ENCODE assay signal across 10 cellular contexts in the genomic region with DNA sequence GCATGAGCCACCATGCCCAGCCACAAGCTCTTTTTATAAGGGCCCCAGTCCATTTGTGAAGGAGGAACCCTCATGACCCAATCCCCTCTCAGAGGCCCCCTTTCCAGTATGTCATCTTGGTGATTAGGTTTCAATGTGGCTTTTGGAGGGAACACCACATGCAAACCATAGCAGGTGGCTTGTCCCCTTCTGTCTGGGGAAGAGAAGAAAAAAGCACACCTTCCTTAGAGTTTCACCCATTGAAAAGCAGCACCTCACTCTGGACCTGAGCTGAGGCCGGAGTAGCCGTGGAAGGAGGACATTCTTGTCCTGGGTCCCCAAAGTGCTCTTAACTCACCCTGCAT. TPM values are rescaled to one million over a fixed set of nuclear protein-coding genes. Genes with fewer than 3 reads are reported as not detected.
DNase-seq lines count a peak whose midpoint lies in the region; ATAC-seq and TF ChIP-seq lines count a peak whose summit lies in the region.
"Had no signal": no experiment of that assay in that cellular context is flagged by ENCODE, and none has a peak within 500 bp of the region (broad histone marks: within the 10 kb centered on the region; RNA-seq: fewer than 3 reads in every experiment).

No MANE protein-coding gene starts in this region.

- peaks cover 24% of the 10 kb centered on the region for H3K36me3 Mint-ChIP-seq in activated T-cell treated with anti-CD3 and anti-CD28 coated beads, Interleukin-2, amount 50 U/mL, for 24 hours (ENCODE audit: low read depth)
- H3K36me3 Mint-ChIP-seq in glutamatergic neuron (ENCODE audit: unreplicated experiment), result peaks cover 5% of the 10 kb centered on the region

- H3K27me3 Mint-ChIP-seq in activated T-cell treated with anti-CD3 and anti-CD28 coated beads, Interleukin-2, amount 50 U/mL, for 24 hours, result no peaks in the 10 kb centered on the region
- peaks cover 9% of the 10 kb centered on the region for H3K27me3 Mint-ChIP-seq in glutamatergic neuron (ENCODE audit: unreplicated experiment)
- H3K27me3 Mint-ChIP-seq: activated naive CD8-positive, alpha-beta T cell had no signal

- no peak overlapping the region for H3K9ac ChIP-seq in subcutaneous abdominal adipose tissue (ENCODE audit: low read length in 5 of 5)

- peaks cover 3 to 46% (median 36%) of the 10 kb centered on the region in 5 donors for H3K4me1 ChIP-seq in subcutaneous abdominal adipose tissue (ENCODE audit: control insufficient read depth in 5 of 5, insufficient read depth in 5 of 5, low read length in 5 of 5)
- H3K4me1 ChIP-seq in prostate gland (replicated peaks), result no peaks in the 10 kb centered on the region

- H3K27ac ChIP-seq in subcutaneous abdominal adipose tissue (ENCODE audit: low read depth, low read length), result peak overlapping the region; percentile 65
- H3K27ac ChIP-seq in prostate gland, result peak overlapping the region in 1 of 2 donors; percentile 7

- ATAC-seq in SK-N-SH treated with all-trans-retinoic acid at 6 μM for 48 hours, result no peak
- ATAC-seq in GM18861 (IDR thresholded peaks at IDR 0.05; ENCODE audit: unreplicated experiment), result no peak

- WGBS in prostate gland, result 93% methylated on average over 2 of the region's 2 CpGs

- no peak for TF ChIP-seq CTCF in glutamatergic neuron (IDR thresholded peaks at IDR 0.05; ENCODE audit: partially characterized antibody, unreplicated experiment)
- no peak for TF ChIP-seq CTCF in prostate gland (IDR thresholded peaks at IDR 0.05)

- TF ChIP-seq POLR2A in prostate gland (IDR thresholded peaks at IDR 0.05), result no peak

- intact Hi-C loops in prostate gland (cut with DNase I), result no loop called here

- peak overlapping the region; percentile 71 for H3K27ac Mint-ChIP-seq in activated T-cell treated with anti-CD3 and anti-CD28 coated beads, Interleukin-2, amount 50 U/mL, for 24 hours
- no peak overlapping the region for H3K27ac Mint-ChIP-seq in glutamatergic neuron (ENCODE audit: unreplicated experiment)
- H3K27ac Mint-ChIP-seq: activated naive CD8-positive, alpha-beta T cell had no signal

- H3K27me3 ChIP-seq in subcutaneous abdominal adipose tissue (ENCODE audit: control insufficient read depth in 5 of 5, insufficient read depth in 4 of 5, low read length in 5 of 5), result no peaks in the 10 kb centered on the region
- no peaks in the 10 kb centered on the region for H3K27me3 ChIP-seq in prostate gland (replicated peaks; ENCODE audit: insufficient read depth)
- H3K27me3 ChIP-seq: tibial nerve had no signal

- H3K9me3 Mint-ChIP-seq in activated T-cell treated with anti-CD3 and anti-CD28 coated beads, Interleukin-2, amount 50 U/mL, for 24 hours, result no peaks in the 10 kb centered on the region
- peaks cover 9% of the 10 kb centered on the region for H3K9me3 Mint-ChIP-seq in glutamatergic neuron (ENCODE audit: unreplicated experiment)

- H3K4me3 Mint-ChIP-seq in activated T-cell treated with anti-CD3 and anti-CD28 coated beads, Interleukin-2, amount 50 U/mL, for 24 hours, result no peak overlapping the region
- H3K4me3 Mint-ChIP-seq in glutamatergic neuron (ENCODE audit: unreplicated experiment), result no peak overlapping the region
- H3K4me3 Mint-ChIP-seq: activated naive CD8-positive, alpha-beta T cell had no signal

- H3K36me3 ChIP-seq in subcutaneous abdominal adipose tissue (ENCODE audit: control insufficient read depth in 5 of 5, insufficient read depth in 5 of 5, low read length in 5 of 5) (peaks cover 0 to 40% (median 36%) of the 10 kb centered on the region in 5 donors), prostate gland (no peaks in the 10 kb centered on the region)

- no peak for DNase-seq in activated T-cell treated with anti-CD3 and anti-CD28 coated beads, Interleukin-2, amount 50 U/mL, for 24 hours
- no peak for DNase-seq in activated T-cell treated with anti-CD3 and anti-CD28 coated beads, Interleukin-2, amount 50 U/mL, for 48 hours
- peak; percentile 53 for DNase-seq in foreskin melanocyte
- DNase-seq in glutamatergic neuron, result no peak
- DNase-seq in prostate gland (ENCODE audit: low spot score), result no peak

- peaks cover 23% of the 10 kb centered on the region for H3K4me1 Mint-ChIP-seq in activated T-cell treated with anti-CD3 and anti-CD28 coated beads, Interleukin-2, amount 50 U/mL, for 24 hours (ENCODE audit: low read depth)
- H3K4me1 Mint-ChIP-seq in glutamatergic neuron (ENCODE audit: low read depth, unreplicated experiment), result peaks cover 22% of the 10 kb centered on the region

- no peaks in the 10 kb centered on the region for H3K9me3 ChIP-seq in subcutaneous abdominal adipose tissue (ENCODE audit: control insufficient read depth in 5 of 5, low read length in 5 of 5)
- H3K9me3 ChIP-seq in prostate gland, result no peaks in the 10 kb centered on the region
- H3K9me3 ChIP-seq: tibial nerve had no signal

- H3K4me3 ChIP-seq in subcutaneous abdominal adipose tissue (ENCODE audit: low read depth in 1 of 5, low read length in 5 of 5), result no peak overlapping the region
- no peak overlapping the region for H3K4me3 ChIP-seq in prostate gland
- H3K4me3 ChIP-seq: tibial nerve had no signal

TF ChIP-seq in SK-N-SH treated with all-trans-retinoic acid at 6 μM for 48 hours, 23 proteins besides CTCF, POLR2A, EP300 and RAD21:
- peak; percentile 38; the same call in 1 of the 2 replicates for TF ChIP-seq TOX (CRISPR knock-in tag; IDR thresholded peaks at IDR 0.05; ENCODE audit: borderline replicate concordance)
- TF ChIP-seq RARB (CRISPR knock-in tag; IDR thresholded peaks at IDR 0.05), result no peak

RNA-seq across cellular contexts. Expression of a gene that starts 25.4 kb away (rescaled TPM):
- total RNA-seq in glutamatergic neuron (ENCODE audit: unreplicated experiment) (107 TPM), prostate gland (1,000 to 10,000 TPM in 1 of 2 donors, 100 to 1,000 TPM in 1; 110 to 1,326 TPM)

RNA-seq across cellular contexts. Expression of a gene that starts 50.8 kb away (rescaled TPM):
- total RNA-seq in glutamatergic neuron (ENCODE audit: unreplicated experiment), result 18,218 TPM
- 1,000 to 10,000 TPM; 5,964 to 9,097 TPM for total RNA-seq in prostate gland
